ENCODE assay signal across 29 cellular contexts in genomic region chr16:71985262-71985974, GRCh38. TPM values are rescaled to one million over a fixed set of nuclear protein-coding genes. Genes with fewer than 3 reads are reported as not detected.
"Had no signal": no experiment of that assay in that cellular context is flagged by ENCODE, and none has a peak within 500 bp of the region (broad histone marks: within the 10 kb centered on the region; RNA-seq: fewer than 3 reads in every experiment).

No MANE protein-coding gene starts in this region.

- H3K4me3 ChIP-seq: neural progenitor cell, ovary, psoas muscle, skin epidermis, smooth muscle cell, spleen, suprapubic skin, testis, tibial artery, transverse colon, upper lobe of right lung, uterus had no signal

- H3K27me3 ChIP-seq: neural progenitor cell, ovary, suprapubic skin, testis, upper lobe of right lung, uterus had no signal

- H3K9me3 ChIP-seq: ovary, psoas muscle, spleen, suprapubic skin, testis, tibial artery, transverse colon, upper lobe of right lung, uterus had no signal

- H3K4me2 ChIP-seq: neural progenitor cell, smooth muscle cell had no signal

- H3K4me1 ChIP-seq: neural progenitor cell, parathyroid adenoma, psoas muscle, spleen, suprapubic skin, testis, tibial artery, transverse colon, upper lobe of right lung, uterus had no signal

- DNase-seq: natural killer cell; occipital lobe; ovary; posterior cingulate gyrus; psoas muscle; right cardiac atrium; spleen; stimulated activated CD4-positive, alpha-beta T cell treated with anti-CD3 and anti-CD28 coated beads, Interleukin-12 subunit alpha, Interleukin-12 subunit beta, amount 100 ng/mL, for 4 hours; stimulated activated CD4-positive, alpha-beta T cell treated with anti-CD3 and anti-CD28 coated beads, Interleukin-1b, Interleukin-23, amount 100 ng/mL, for 48 hours; stimulated activated CD4-positive, alpha-beta T cell treated with anti-CD3 and anti-CD28 coated beads, Interleukin-4, amount 100 ng/mL, for 1 hour; stimulated activated CD4-positive, alpha-beta T cell treated with anti-CD3 and anti-CD28 coated beads, Interleukin-4, amount 100 ng/mL, for 4 hours; stimulated activated CD8-positive, alpha-beta memory T cell treated with anti-CD3 and anti-CD28 coated beads, Interleukin-4, amount 100 ng/mL, for 48 hours; stimulated activated naive CD4-positive, alpha-beta T cell; stimulated activated naive CD8-positive, alpha-beta T cell treated with anti-CD3 and anti-CD28 coated beads, Interleukin-15, amount 100 ng/mL, for 72 hours; stimulated activated naive CD8-positive, alpha-beta T cell treated with anti-CD3 and anti-CD28 coated beads, Interleukin-15, Interleukin-2, amounts not matched to agents 100 U/mL and 50 U/mL, for 24 hours; substantia nigra; testis; tibial artery; upper lobe of right lung; uterus had no signal

- ATAC-seq: natural killer cell; psoas muscle; right cardiac atrium; sciatic nerve; stimulated activated memory B cell treated with anti-CD40 and anti-IgM and Interleukin-4, amounts not matched to agents 10 μg/mL and 1 μg/mL and 100 μg/mL, for 72 hours; stimulated activated naive CD8-positive, alpha-beta T cell treated with anti-CD3 and anti-CD28 coated beads, Interleukin-15, amount 100 ng/mL, for 72 hours; stimulated activated naive CD8-positive, alpha-beta T cell treated with anti-CD3 and anti-CD28 coated beads, Interleukin-15, Interleukin-2, amounts not matched to agents 100 U/mL and 50 U/mL, for 24 hours; upper lobe of right lung had no signal

- H3K27ac ChIP-seq: neural progenitor cell, ovary, parathyroid adenoma, psoas muscle, skin epidermis, spleen, suprapubic skin, testis, tibial artery, transverse colon, upper lobe of right lung, uterus had no signal

- H3K36me3 ChIP-seq: neural progenitor cell, ovary, spleen, suprapubic skin, tibial artery, transverse colon, upper lobe of right lung, uterus had no signal

- H3K9ac ChIP-seq: neural progenitor cell, parathyroid adenoma had no signal

- H3K79me2 ChIP-seq: parathyroid adenoma had no signal

RNA-seq across cellular contexts. Expression of gene PKD1L3, which starts 14.8 kb away (rescaled TPM):
- total RNA-seq: osteoblast had no signal
- polyA plus RNA-seq: smooth muscle cell had no signal
